ENCODE assay signal across 2 cellular contexts in the genomic region with DNA sequence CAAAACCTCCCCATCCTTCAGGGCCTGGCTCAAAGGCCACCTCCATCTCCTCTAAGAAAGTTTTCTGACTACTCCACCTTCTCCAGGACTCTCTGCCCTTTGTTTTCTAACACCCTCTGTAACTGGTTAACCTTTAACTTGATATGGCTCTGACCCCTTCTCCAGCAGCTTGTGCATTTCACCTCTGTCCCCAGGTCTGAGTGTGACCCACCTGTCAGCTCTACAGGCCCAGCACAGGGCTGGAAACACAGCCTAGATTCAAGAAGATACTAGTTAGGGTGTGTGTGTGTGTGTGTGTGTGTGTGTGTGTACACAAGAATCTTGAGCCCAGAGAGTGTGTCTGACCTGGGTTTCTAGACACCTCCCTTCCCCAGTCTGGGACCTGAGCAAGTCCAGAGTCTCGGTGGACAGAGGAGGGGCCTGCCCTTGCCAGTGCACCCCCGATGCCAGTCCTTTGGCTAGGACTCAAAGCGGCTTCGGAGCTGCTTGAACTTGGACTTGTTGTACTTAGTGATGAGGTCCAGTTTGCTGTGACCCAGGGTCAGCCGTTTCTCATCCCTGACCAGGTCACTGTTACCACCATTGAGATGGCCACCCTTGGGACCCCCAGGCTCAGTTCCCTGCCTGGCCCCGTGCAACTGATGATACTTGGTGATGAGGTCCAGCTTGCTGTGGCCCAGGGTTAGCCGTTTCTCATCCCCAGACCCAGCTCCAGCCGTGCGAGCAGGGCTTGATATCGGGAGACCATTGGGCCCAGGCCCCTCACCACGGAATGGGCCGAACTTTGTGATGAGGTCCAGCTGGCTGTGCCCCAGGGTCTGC.
TF ChIP-seq lines count a peak whose summit lies in the region.

No MANE protein-coding gene starts in this region.

TF ChIP-seq in HEK293, 187 proteins besides CTCF, POLR2A, EP300 and RAD21:
- TF ChIP-seq ZFP69B (tag by site-specific recombination; IDR thresholded peaks at IDR 0.05): 0 out of 2 replicates have a peak, but pooled peaks have one; percentile 1
- TF ChIP-seq ZNF530 (tag by site-specific recombination; IDR thresholded peaks at IDR 0.05; ENCODE audit: low read depth): no peak
- TF ChIP-seq, protein P1, sequence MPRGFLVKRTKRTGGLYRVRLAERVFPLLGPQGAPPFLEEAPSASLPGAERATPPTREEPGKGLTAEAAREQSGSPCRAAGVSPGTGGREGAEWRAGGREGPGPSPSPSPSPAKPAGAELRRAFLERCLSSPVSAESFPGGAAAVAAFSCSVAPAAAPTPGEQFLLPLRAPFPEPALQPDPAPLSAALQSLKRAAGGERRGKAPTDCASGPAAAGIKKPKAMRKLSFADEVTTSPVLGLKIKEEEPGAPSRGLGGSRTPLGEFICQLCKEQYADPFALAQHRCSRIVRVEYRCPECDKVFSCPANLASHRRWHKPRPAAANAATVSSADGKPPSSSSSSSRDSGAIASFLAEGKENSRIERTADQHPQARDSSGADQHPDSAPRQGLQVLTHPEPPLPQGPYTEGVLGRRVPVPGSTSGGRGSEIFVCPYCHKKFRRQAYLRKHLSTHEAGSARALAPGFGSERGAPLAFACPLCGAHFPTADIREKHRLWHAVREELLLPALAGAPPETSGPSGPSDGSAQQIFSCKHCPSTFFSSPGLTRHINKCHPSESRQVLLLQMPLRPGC (tag by site-specific recombination; IDR thresholded peaks at IDR 0.05): no peak
- TF ChIP-seq ZNF488 (tag by site-specific recombination; IDR thresholded peaks at IDR 0.05): no peak
- TF ChIP-seq ZNF23 (tag by site-specific recombination; IDR thresholded peaks at IDR 0.05; ENCODE audit: borderline replicate concordance): no peak
- 0 out of 2 replicates have a peak, but pooled peaks have one; percentile 2 for TF ChIP-seq PRDM1 (tag by site-specific recombination; IDR thresholded peaks at IDR 0.05)
- no peak for TF ChIP-seq ZSCAN4 (tag by site-specific recombination; IDR thresholded peaks at IDR 0.05)
- TF ChIP-seq SCRT2 (tag by site-specific recombination; IDR thresholded peaks at IDR 0.05): no peak

TF ChIP-seq in K562, 482 proteins besides CTCF, POLR2A, EP300 and RAD21:
- TF ChIP-seq CTBP1 (IDR thresholded peaks at IDR 0.05; ENCODE audit: borderline replicate concordance) (0 out of 2 replicates have a peak, but pooled peaks have one; percentile 0), ELF1 (tag; IDR thresholded peaks at IDR 0.05) (0 out of 2 replicates have a peak, but pooled peaks have one; percentile 8), ARNT (IDR thresholded peaks at IDR 0.05) (peak in 1 of 2 experiments; percentile 13; a peak in 1 of 4 replicates), RFX1 (IDR thresholded peaks at IDR 0.05) (no peak), FOSL1 (tag; conservative IDR thresholded peaks at IDR 0.05) (peak; percentile 38), THRA (IDR thresholded peaks at IDR 0.05) (no peak), DPF2 (IDR thresholded peaks at IDR 0.05) (0 out of 2 replicates have a peak, but pooled peaks have one; percentile 10), ATF1 (CRISPR knock-in tag; IDR thresholded peaks at IDR 0.05) (no peak), ATF1 (tag; IDR thresholded peaks at IDR 0.05) (peak; percentile 79), ZFPM2 (CRISPR knock-in tag; IDR thresholded peaks at IDR 0.05) (no peak), MYC (IDR thresholded peaks at IDR 0.05; ENCODE audit: low read depth, low read length) (no peak), MYC (CRISPR knock-in tag; IDR thresholded peaks at IDR 0.05; ENCODE audit: borderline replicate concordance, low read depth) (no peak)
